ENCODE assay signal across 1 cellular context in genomic region chr1:108669679-108670078, GRCh38.
TF ChIP-seq lines count a peak whose summit lies in the region.

No MANE protein-coding gene starts in this region.

TF ChIP-seq in WTC11, 78 proteins besides CTCF, POLR2A, EP300 and RAD21:
- no peak for TF ChIP-seq ARID4B (CRISPR knock-in tag; IDR thresholded peaks at IDR 0.05; ENCODE audit: borderline replicate concordance)
- TF ChIP-seq ZNF232 (CRISPR knock-in tag; IDR thresholded peaks at IDR 0.05), result no peak
- TF ChIP-seq IRF1 (CRISPR knock-in tag; IDR thresholded peaks at IDR 0.05), result no peak
- TF ChIP-seq IRF2 (CRISPR knock-in tag; IDR thresholded peaks at IDR 0.05; ENCODE audit: borderline replicate concordance, low read depth), result no peak
